In genomic region chr20:4812641-4813075, GRCh38 we compare ENCODE assay signal across 9 cellular contexts. TPM values are rescaled to one million over a fixed set of nuclear protein-coding genes. Genes with fewer than 3 reads are reported as not detected.
DNase-seq lines count a peak whose midpoint lies in the region; ATAC-seq and TF ChIP-seq lines count a peak whose summit lies in the region.
"Had no signal": no experiment of that assay in that cellular context is flagged by ENCODE, and none has a peak within 500 bp of the region (broad histone marks: within the 10 kb centered on the region; RNA-seq: fewer than 3 reads in every experiment).

No MANE protein-coding gene starts in this region.

- peak overlapping the region; percentile 99 for H3K4me2 ChIP-seq in DOHH2 (ENCODE audit: low read length)

- H3F3A ChIP-seq in DOHH2 (ENCODE audit: control insufficient read depth, insufficient read depth), result peaks cover 42% of the 10 kb centered on the region

- peaks cover 77% of the 10 kb centered on the region for H3K79me2 ChIP-seq in DOHH2 (ENCODE audit: control insufficient read depth, low read length)

- peaks cover 75% of the 10 kb centered on the region for H3K36me3 ChIP-seq in DOHH2 (ENCODE audit: control insufficient read depth, low read length)

- no peak for TF ChIP-seq CTCF in DOHH2 (IDR thresholded peaks at IDR 0.05; ENCODE audit: low read depth, low read length, poor library complexity, severe bottlenecking)

- H3K4me3 Mint-ChIP-seq in activated naive CD4-positive, alpha-beta T cell treated with anti-CD3 and anti-CD28 coated beads, Interleukin-2, amount 10 ng/mL, durations not matched to agents 7 days and 5 days, result peak overlapping the region; percentile 91
- H3K4me3 Mint-ChIP-seq in naive thymus-derived CD8-positive, alpha-beta T cell, result peak overlapping the region; percentile 65 to 93 (median 86)

- H3K4me3 ChIP-seq in DOHH2 (ENCODE audit: low read length), result peak overlapping the region; percentile 83

- CTCF ChIA-PET in activated naive CD4-positive, alpha-beta T cell treated with anti-CD3 and anti-CD28 coated beads, Interleukin-2, amount 10 ng/mL, durations not matched to agents 7 days and 5 days (lab: Charles Lee), result no interaction called here

- ATAC-seq in HG02642 (IDR thresholded peaks at IDR 0.05; ENCODE audit: poor library complexity, unreplicated experiment), result peak; percentile 15
- no peak for ATAC-seq in naive thymus-derived CD8-positive, alpha-beta T cell

- H3K9me3 Mint-ChIP-seq in activated naive CD4-positive, alpha-beta T cell treated with anti-CD3 and anti-CD28 coated beads, Interleukin-2, amount 10 ng/mL, durations not matched to agents 7 days and 5 days, result no peaks in the 10 kb centered on the region
- no peaks in the 10 kb centered on the region for H3K9me3 Mint-ChIP-seq in naive thymus-derived CD8-positive, alpha-beta T cell

- POLR2A ChIA-PET in naive thymus-derived CD8-positive, alpha-beta T cell (lab: Charles Lee), result interaction anchor here (1.2 to 2.7 kb wide), 6 partner anchors 9 to 314 kb away, joined by 3 to 13 read pairs (median 6); partner anchors contain the start of genes CDS2 and PCNA

- H3K36me3 Mint-ChIP-seq in activated naive CD4-positive, alpha-beta T cell treated with anti-CD3 and anti-CD28 coated beads, Interleukin-2, amount 10 ng/mL, durations not matched to agents 7 days and 5 days, result peaks cover 71% of the 10 kb centered on the region
- peaks cover 0 to 14% (median 0%) of the 10 kb centered on the region in 3 donors for H3K36me3 Mint-ChIP-seq in naive thymus-derived CD8-positive, alpha-beta T cell

- H3K9me2 ChIP-seq in DOHH2 (replicated peaks; ENCODE audit: control insufficient read depth, low read length), result no peaks in the 10 kb centered on the region

- peaks cover 88% of the 10 kb centered on the region for H3K4me1 ChIP-seq in DOHH2 (ENCODE audit: control insufficient read depth, low read length)

- peaks cover 3% of the 10 kb centered on the region; the same call in 1 of the 2 replicates for H4K20me1 ChIP-seq in DOHH2 (ENCODE audit: control insufficient read depth, insufficient read depth, low read depth, low read length)

- H3K27me3 Mint-ChIP-seq in activated naive CD4-positive, alpha-beta T cell treated with anti-CD3 and anti-CD28 coated beads, Interleukin-2, amount 10 ng/mL, durations not matched to agents 7 days and 5 days, result no peaks in the 10 kb centered on the region
- H3K27me3 Mint-ChIP-seq in naive thymus-derived CD8-positive, alpha-beta T cell, result no peaks in the 10 kb centered on the region

- peak overlapping the region; percentile 95 for H3K27ac ChIP-seq in DOHH2 (ENCODE audit: low read depth, low read length)

- H3K27ac Mint-ChIP-seq in activated naive CD4-positive, alpha-beta T cell treated with anti-CD3 and anti-CD28 coated beads, Interleukin-2, amount 10 ng/mL, durations not matched to agents 7 days and 5 days, result peak overlapping the region; percentile 98
- H3K27ac Mint-ChIP-seq in naive thymus-derived CD8-positive, alpha-beta T cell, result peak overlapping the region; percentile 97 to 100 (median 99)

- H3K9me3 ChIP-seq in DOHH2 (ENCODE audit: control insufficient read depth, insufficient read depth, low read length), result no peaks in the 10 kb centered on the region

- peak; percentile 23 for DNase-seq in activated naive CD4-positive, alpha-beta T cell treated with anti-CD3 and anti-CD28 coated beads, Interleukin-2, amount 10 ng/mL, durations not matched to agents 7 days and 5 days
- peak in 3 of 10 donors; percentile 20 to 32 (median 22) for DNase-seq in naive thymus-derived CD8-positive, alpha-beta T cell
- DNase-seq in NCI-H524 (lab: John Stamatoyannopoulos, UW), result no peak
- DNase-seq in DMS53 treated with DMSO at 0.1 percent for 48 hours (lab: John Stamatoyannopoulos, UW; ENCODE audit: unreplicated experiment), result no peak
- no peak for DNase-seq in DMS53 (lab: John Stamatoyannopoulos, UW)
- no peak for DNase-seq in cerebellar nuclear complex (lab: John Stamatoyannopoulos, UW)
- DNase-seq: NCI-H524 treated with DMSO at 0.1 percent for 48 hours had no signal

- H3K27me3 ChIP-seq in DOHH2 (ENCODE audit: control insufficient read depth, low read length), result no peaks in the 10 kb centered on the region

- H3K4me1 Mint-ChIP-seq in activated naive CD4-positive, alpha-beta T cell treated with anti-CD3 and anti-CD28 coated beads, Interleukin-2, amount 10 ng/mL, durations not matched to agents 7 days and 5 days, result peaks cover 86% of the 10 kb centered on the region
- peaks cover 51 to 93% (median 82%) of the 10 kb centered on the region in 4 donors for H3K4me1 Mint-ChIP-seq in naive thymus-derived CD8-positive, alpha-beta T cell

RNA-seq across cellular contexts. Expression of gene RASSF2, which starts 10.8 kb away (rescaled TPM):
- total RNA-seq in naive thymus-derived CD8-positive, alpha-beta T cell, result 10 to 100 TPM; 29.5 to 31.7 TPM
- 10 to 100 TPM; 20.0 to 26.4 (median 22.4) TPM for polyA plus RNA-seq in naive thymus-derived CD8-positive, alpha-beta T cell
